12 cellular contexts compared by ENCODE assay signal in genomic region chr2:147829106-147829505, GRCh38. TPM values are rescaled to one million over a fixed set of nuclear protein-coding genes. Genes with fewer than 3 reads are reported as not detected.
A peak's percentile ranks its signal among the peaks of the same experiment; 100 is the strongest.
DNase-seq lines count a peak whose midpoint lies in the region; ATAC-seq, FAIRE-seq and TF ChIP-seq lines count a peak whose summit lies in the region.
"Had no signal": no experiment of that assay in that cellular context is flagged by ENCODE, and none has a peak within 500 bp of the region (broad histone marks: within the 10 kb centered on the region; RNA-seq: fewer than 3 reads in every experiment).

No MANE protein-coding gene starts in this region.

- H3K36me3 ChIP-seq in HCT116 (ENCODE audit: control insufficient read depth in 1 of 2, insufficient read depth in 2 of 2, low read length in 2 of 2) (no peaks in the 10 kb centered on the region), endodermal cell (ENCODE audit: control insufficient read depth, insufficient read depth, low read length) (no peaks in the 10 kb centered on the region)
- H3K36me3 ChIP-seq: neutrophil, SJCRH30 had no signal

- no TSS peak for BruUV-seq in HCT116 (replicated peaks; lab: Mats Ljungman, UMichigan)

- H3K9ac ChIP-seq in HCT116 (ENCODE audit: low read length) (no peak overlapping the region), endodermal cell (ENCODE audit: extremely low read depth, low read length, poor library complexity, severe bottlenecking) (no peak overlapping the region)

- no peak for ATAC-seq in HCT116
- no peak for ATAC-seq in activated CD8-positive, alpha-beta memory T cell treated with anti-CD3 and anti-CD28 coated beads, Interleukin-2, amount 10 ng/mL, durations not matched to agents 7 days and 5 days
- no peak for ATAC-seq in T-helper 17 cell

- H3K27ac ChIP-seq in HCT116 (ENCODE audit: low read depth, low read length) (no peak overlapping the region), RWPE1 (no peak overlapping the region), endodermal cell (ENCODE audit: low read depth, low read length) (no peak overlapping the region)
- H3K27ac ChIP-seq: neutrophil, SJCRH30 had no signal

- TF ChIP-seq CTCF in AG09309 (IDR thresholded peaks at IDR 0.05; ENCODE audit: control insufficient read depth, insufficient read depth, low read depth, low read length, missing control alignments) (no peak), HCT116 (IDR thresholded peaks at IDR 0.05 in 2 of 3, conservative IDR thresholded peaks at IDR 0.05 in 1 of 3; ENCODE audit: borderline replicate concordance in 1 of 3, insufficient read depth in 1 of 3, low read depth in 2 of 3, low read length in 2 of 3) (no peak), RWPE1 (conservative IDR thresholded peaks at IDR 0.05; ENCODE audit: low read depth) (no peak), fibroblast of villous mesenchyme (IDR thresholded peaks at IDR 0.05; ENCODE audit: insufficient read depth, low read depth, low read length) (no peak), endodermal cell (conservative IDR thresholded peaks at IDR 0.05) (no peak)

- intact Hi-C loops in HCT116 (cut with micrococcal nuclease): no loop called here

- H3K9me3 ChIP-seq in HCT116 (ENCODE audit: control insufficient read depth in 1 of 2, insufficient read depth in 1 of 2, low read depth in 1 of 2, low read length in 2 of 2) (peaks cover 0 to 5% of the 10 kb centered on the region in 2 experiments; a peak in 1 of 4 replicates), endodermal cell (ENCODE audit: control insufficient read depth, low read length) (peaks cover 5% of the 10 kb centered on the region), T-helper 17 cell (ENCODE audit: control insufficient read depth, low read length, poor library complexity, severe bottlenecking) (no peaks in the 10 kb centered on the region)
- H3K9me3 ChIP-seq: neutrophil, SJCRH30 had no signal

- TF ChIP-seq POLR2A in HCT116 (IDR thresholded peaks at IDR 0.05; ENCODE audit: borderline replicate concordance, extremely low read depth, insufficient read depth, insufficient read length) (no peak), GM12892 (IDR thresholded peaks at IDR 0.05; ENCODE audit: low read depth, low read length) (no peak)

- H3K9me3 Mint-ChIP-seq in endodermal cell: peaks cover 17% of the 10 kb centered on the region
- H3K9me3 Mint-ChIP-seq in activated CD8-positive, alpha-beta memory T cell treated with anti-CD3 and anti-CD28 coated beads, Interleukin-2, amount 10 ng/mL, durations not matched to agents 7 days and 5 days (ENCODE audit: low read depth): peaks cover 4% of the 10 kb centered on the region

- DNase-seq in AG09309 (ENCODE audit: low read depth) (peak; percentile 13), HCT116 (ENCODE audit: low read depth, low spot score) (peak; percentile 26), RWPE1 (ENCODE audit: low spot score) (peak; percentile 24), fibroblast of villous mesenchyme (ENCODE audit: low read depth) (peak; percentile 86), endodermal cell (no peak), GM12892 (ENCODE audit: insufficient read length) (no peak), T-helper 17 cell (no peak)
- no peak for DNase-seq in activated CD8-positive, alpha-beta memory T cell treated with anti-CD3 and anti-CD28 coated beads, Interleukin-2, amount 10 ng/mL, durations not matched to agents 7 days and 5 days
- DNase-seq: cerebellar nuclear complex, Karpas-422 had no signal

- H2AFZ ChIP-seq in HCT116 (ENCODE audit: low read depth, low read length, poor library complexity, severe bottlenecking): peak overlapping the region; percentile 85

- peaks cover 5 to 6% of the 10 kb centered on the region in 2 experiments; a peak in 3 of 4 replicates for H3K4me1 ChIP-seq in HCT116 (ENCODE audit: control insufficient read depth in 1 of 2, insufficient read depth in 2 of 2, low read length in 2 of 2)
- H3K4me1 ChIP-seq in endodermal cell (ENCODE audit: control insufficient read depth, insufficient read depth, low read length): no peaks in the 10 kb centered on the region
- H3K4me1 ChIP-seq: SJCRH30 had no signal

- TF ChIP-seq RAD21 in HCT116 (IDR thresholded peaks at IDR 0.05; ENCODE audit: low read depth): no peak

- H3K4me3 ChIP-seq in AG09309 (ENCODE audit: control insufficient read depth, low read depth, low read length) (no peak overlapping the region), HCT116 (replicated peaks in 1 of 2; ENCODE audit: low read depth in 1 of 2, low read length in 2 of 2) (no peak overlapping the region), fibroblast of villous mesenchyme (ENCODE audit: low read depth, low read length) (no peak overlapping the region), endodermal cell (ENCODE audit: low read length) (no peak overlapping the region)
- H3K4me3 ChIP-seq: SJCRH30 had no signal

- no peaks in the 10 kb centered on the region for H3K27me3 ChIP-seq in HCT116 (ENCODE audit: insufficient read depth, low read length)
- no peaks in the 10 kb centered on the region for H3K27me3 ChIP-seq in endodermal cell (ENCODE audit: control insufficient read depth, insufficient read depth, low read length, poor library complexity, severe bottlenecking)
- H3K27me3 ChIP-seq: neutrophil, SJCRH30 had no signal

- no peak for FAIRE-seq in GM12892 (lab: Jason Lieb, UNC)

- POLR2A ChIA-PET in HCT116 (lab: Charles Lee): no interaction called here
- POLR2A ChIA-PET in RWPE1 (lab: Yijun Ruan, JAX; ENCODE audit: low non-redundant PET): no interaction called here

- H3K27ac Mint-ChIP-seq in endodermal cell (no peak overlapping the region), T-helper 17 cell (no peak overlapping the region)
- no peak overlapping the region for H3K27ac Mint-ChIP-seq in activated CD8-positive, alpha-beta memory T cell treated with anti-CD3 and anti-CD28 coated beads, Interleukin-2, amount 10 ng/mL, durations not matched to agents 7 days and 5 days

- H3K4me1 Mint-ChIP-seq in endodermal cell (no peaks in the 10 kb centered on the region), T-helper 17 cell (no peaks in the 10 kb centered on the region)
- no peaks in the 10 kb centered on the region for H3K4me1 Mint-ChIP-seq in activated CD8-positive, alpha-beta memory T cell treated with anti-CD3 and anti-CD28 coated beads, Interleukin-2, amount 10 ng/mL, durations not matched to agents 7 days and 5 days

- H4K20me1 ChIP-seq in HCT116 (ENCODE audit: insufficient read depth): no peaks in the 10 kb centered on the region

- no peaks in the 10 kb centered on the region for H3K9me2 ChIP-seq in HCT116 (ENCODE audit: insufficient read depth)

- H3K4me2 ChIP-seq in HCT116 (ENCODE audit: low read length): no peak overlapping the region

- CTCF ChIA-PET in HCT116 (lab: Charles Lee) (no interaction called here), RWPE1 (lab: Yijun Ruan, JAX) (interaction anchor here (0.7 kb wide), 1 partner anchor 1600 kb away, joined by 3 read pairs; no protein-coding TSS in a partner anchor)
- CTCF ChIA-PET in activated CD8-positive, alpha-beta memory T cell treated with anti-CD3 and anti-CD28 coated beads, Interleukin-2, amount 10 ng/mL, durations not matched to agents 7 days and 5 days (lab: Charles Lee): no interaction called here

- RAD21 ChIA-PET in HCT116 (lab: Charles Lee; ENCODE audit: low non-redundant PET in 1 of 2, low total read pairs in 2 of 2, uncharacterized antibody in 2 of 2, unreplicated experiment in 2 of 2): no interaction called here

- no peaks in the 10 kb centered on the region for H3K27me3 Mint-ChIP-seq in endodermal cell (ENCODE audit: insufficient read depth)
- H3K27me3 Mint-ChIP-seq in activated CD8-positive, alpha-beta memory T cell treated with anti-CD3 and anti-CD28 coated beads, Interleukin-2, amount 10 ng/mL, durations not matched to agents 7 days and 5 days: peaks cover 5% of the 10 kb centered on the region
- H3K27me3 Mint-ChIP-seq in T-helper 17 cell: no peaks in the 10 kb centered on the region

- H3K36me3 Mint-ChIP-seq in endodermal cell (ENCODE audit: low read depth): no peaks in the 10 kb centered on the region
- no peaks in the 10 kb centered on the region for H3K36me3 Mint-ChIP-seq in activated CD8-positive, alpha-beta memory T cell treated with anti-CD3 and anti-CD28 coated beads, Interleukin-2, amount 10 ng/mL, durations not matched to agents 7 days and 5 days
- no peaks in the 10 kb centered on the region for H3K36me3 Mint-ChIP-seq in T-helper 17 cell (ENCODE audit: low read depth)

- H3K79me2 ChIP-seq in HCT116 (ENCODE audit: insufficient read depth, low read length): no peaks in the 10 kb centered on the region

- no peak overlapping the region for H3K4me3 Mint-ChIP-seq in endodermal cell
- H3K4me3 Mint-ChIP-seq in activated CD8-positive, alpha-beta memory T cell treated with anti-CD3 and anti-CD28 coated beads, Interleukin-2, amount 10 ng/mL, durations not matched to agents 7 days and 5 days: no peak overlapping the region
- no peak overlapping the region for H3K4me3 Mint-ChIP-seq in T-helper 17 cell

TF ChIP-seq in HCT116, 20 proteins besides CTCF, POLR2A, EP300 and RAD21:
- TF ChIP-seq ELF1 (IDR thresholded peaks at IDR 0.05; ENCODE audit: borderline replicate concordance, low read depth) (no peak), FOSL1 (IDR thresholded peaks at IDR 0.05; ENCODE audit: low read depth) (peak; percentile 24; the same call in 1 of the 2 replicates), EZH2phosphoT487 (IDR thresholded peaks at IDR 0.05; ENCODE audit: borderline replicate concordance) (no peak), ATF3 (IDR thresholded peaks at IDR 0.05) (no peak), EGR1 (IDR thresholded peaks at IDR 0.05; ENCODE audit: low read depth) (no peak), ZNF274 (IDR thresholded peaks at IDR 0.05; ENCODE audit: low read depth, low read length) (no peak)

RNA-seq across cellular contexts. Expression of gene ACVR2A, which starts 15.7 kb away (rescaled TPM):
- total RNA-seq in HCT116 (2021; ENCODE audit: unreplicated experiment) (9.4 TPM), fibroblast of villous mesenchyme (13.2 and 25.9 TPM in 2 replicates), endodermal cell (10 to 100 TPM; 19.9 to 24.1 TPM), T-helper 17 cell (10 to 100 TPM; 13.6 to 14.3 TPM)
- polyA plus RNA-seq in HCT116 (2012): 2.5 and 3.1 TPM in 2 replicates
- 24.6 TPM for polyA plus RNA-seq in endodermal cell (2013, experiment 1 of 2)
- polyA plus RNA-seq in endodermal cell (2013, experiment 2 of 2): 17.5 TPM
- 1.0 TPM for polyA plus RNA-seq in GM12892 (2012; ENCODE audit: missing spikeins)
- 1 to 10 TPM; 1.5 to 1.6 TPM for total RNA-seq in activated CD8-positive, alpha-beta memory T cell treated with anti-CD3 and anti-CD28 coated beads, Interleukin-2, amount 10 ng/mL, durations not matched to agents 7 days and 5 days

Comparison
In these comparisons a context has a peak if more than half of its experiments do, and no peak if none do; other contexts are left out.
1. DNase-seq: peak in AG09309 (single experiment), HCT116 (single experiment), RWPE1 (single experiment) and fibroblast of villous mesenchyme (single experiment); none in endodermal cell (single experiment), GM12892 (single experiment), activated CD8-positive, alpha-beta memory T cell treated with anti-CD3 and anti-CD28 coated beads, Interleukin-2, amount 10 ng/mL, durations not matched to agents 7 days and 5 days (single experiment) and T-helper 17 cell (0 of 3).